Comparison of ENCODE assay signal across 8 cellular contexts in the genomic region with DNA sequence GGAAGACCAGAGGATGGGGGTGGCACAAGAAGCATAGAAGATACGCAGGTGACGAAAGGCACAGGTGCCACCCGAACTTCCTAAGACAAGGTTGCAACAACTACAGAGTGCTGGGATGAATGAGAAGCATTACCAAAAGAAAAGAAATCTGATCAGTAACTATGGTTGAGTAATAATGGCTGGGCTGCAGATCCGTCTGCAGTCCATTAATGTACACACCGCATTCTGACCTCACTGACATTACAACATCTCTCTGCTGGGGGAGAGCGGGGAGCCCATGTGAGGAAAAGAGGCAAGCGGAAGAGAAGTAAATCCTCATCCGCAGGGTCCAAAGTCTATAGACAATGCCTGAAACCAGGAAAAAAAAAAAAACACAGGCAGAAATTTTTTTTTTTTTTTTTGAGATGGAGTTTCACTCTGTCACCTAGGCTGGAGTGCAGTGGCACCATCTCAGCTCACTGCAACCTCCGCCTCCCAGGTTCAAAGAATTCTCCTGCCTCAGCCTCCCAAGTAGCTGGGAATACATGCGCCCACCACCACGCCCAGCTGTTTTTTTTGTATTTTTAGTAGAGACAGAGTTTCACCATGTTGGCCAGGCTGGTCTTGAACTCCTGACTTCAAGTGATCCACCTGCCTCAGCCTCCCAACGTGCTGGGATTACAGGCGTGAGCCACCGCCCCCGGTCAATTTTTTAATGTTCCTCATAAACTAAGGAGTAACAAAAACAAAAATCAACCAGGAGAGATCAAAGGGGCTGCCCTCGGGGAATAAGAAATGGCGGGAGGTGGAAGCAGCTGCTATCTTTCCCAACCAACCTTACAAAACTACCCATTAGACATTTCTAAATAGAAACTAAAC. TPM values are rescaled to one million over a fixed set of nuclear protein-coding genes. Genes with fewer than 3 reads are reported as not detected.
DNase-seq lines count a peak whose midpoint lies in the region; ATAC-seq and TF ChIP-seq lines count a peak whose summit lies in the region.
"Not testable (repeated sequence)": the region's sequence is repeated elsewhere in the genome, so short reads cannot be mapped to it uniquely, and the experiment has no call there.

No MANE protein-coding gene starts in this region.

- peak overlapping the region; percentile 65 for H3K4me3 Mint-ChIP-seq in Caco-2 (ENCODE audit: unreplicated experiment)
- peak overlapping the region; percentile 81 for H3K4me3 Mint-ChIP-seq in activated T-helper 1 cell treated with anti-CD3 and anti-CD28 coated beads, Interleukin-12 subunit alpha, Interleukin-12 subunit beta, Interleukin-2, Interleukin-4 antibody, amounts not matched to agents 30 ng/mL and 10 ng/mL and 1 ng/mL, durations not matched to agents 14 hours and 24 hours and 36 hours
- peak overlapping the region; percentile 84 to 85 for H3K4me3 Mint-ChIP-seq in effector memory CD8-positive, alpha-beta T cell

- H3K4me1 Mint-ChIP-seq in Caco-2 (ENCODE audit: low read depth, unreplicated experiment) = peaks cover 82% of the 10 kb centered on the region
- H3K4me1 Mint-ChIP-seq in activated T-helper 1 cell treated with anti-CD3 and anti-CD28 coated beads, Interleukin-12 subunit alpha, Interleukin-12 subunit beta, Interleukin-2, Interleukin-4 antibody, amounts not matched to agents 30 ng/mL and 10 ng/mL and 1 ng/mL, durations not matched to agents 14 hours and 24 hours and 36 hours (ENCODE audit: low read depth) = peaks cover 100% of the 10 kb centered on the region
- H3K4me1 Mint-ChIP-seq in effector memory CD8-positive, alpha-beta T cell (ENCODE audit: low read depth in 2 of 2) = peaks cover 80 to 84% of the 10 kb centered on the region in 2 donors

- H3K36me3 Mint-ChIP-seq in Caco-2 (ENCODE audit: insufficient read depth, unreplicated experiment) = peaks cover 95% of the 10 kb centered on the region
- H3K36me3 Mint-ChIP-seq in activated T-helper 1 cell treated with anti-CD3 and anti-CD28 coated beads, Interleukin-12 subunit alpha, Interleukin-12 subunit beta, Interleukin-2, Interleukin-4 antibody, amounts not matched to agents 30 ng/mL and 10 ng/mL and 1 ng/mL, durations not matched to agents 14 hours and 24 hours and 36 hours (ENCODE audit: low read depth) = peaks cover 27% of the 10 kb centered on the region
- peaks cover 29% of the 10 kb centered on the region for H3K36me3 Mint-ChIP-seq in effector memory CD8-positive, alpha-beta T cell (ENCODE audit: insufficient read depth)

- POLR2A ChIA-PET in Caco-2 (lab: Charles Lee) = interaction anchor here (0.6 to 0.7 kb wide), 3 partner anchors 8 to 85 kb away, joined by 3 to 9 read pairs (median 6); no protein-coding TSS in a partner anchor

- BruUV-seq in Caco-2 (replicated peaks; lab: Mats Ljungman, UMichigan) = not testable (repeated sequence)

- ATAC-seq in effector memory CD8-positive, alpha-beta T cell (replicated peaks) = not testable (repeated sequence)

- H3K9me3 ChIP-seq in Caco-2; osteoblast (ENCODE audit: low read depth, low read length); tibial artery: not testable (repeated sequence)

- TF ChIP-seq CTCF in Caco-2 (IDR thresholded peaks at IDR 0.05; ENCODE audit: insufficient read depth in 1 of 2, low read depth in 1 of 2, low read length in 1 of 2, severe bottlenecking in 1 of 2, unreplicated experiment in 1 of 2); osteoblast (IDR thresholded peaks at IDR 0.05; ENCODE audit: extremely low read depth, low read depth, low read length); tibial artery (IDR thresholded peaks at IDR 0.05): not testable (repeated sequence)

- H3K4me2 ChIP-seq in osteoblast (ENCODE audit: insufficient read depth, low read length) = peak overlapping the region; percentile 83

- H3K4me1 ChIP-seq in Caco-2 (peaks cover 87% of the 10 kb centered on the region), osteoblast (ENCODE audit: insufficient read depth, low read length) (peaks cover 62% of the 10 kb centered on the region), tibial artery (peaks cover 0 to 84% (median 62%) of the 10 kb centered on the region in 4 donors)

- H3K4me3 ChIP-seq in Caco-2 (ENCODE audit: low read depth, low read length); osteoblast (ENCODE audit: insufficient read depth, low read length); tibial artery: not testable (repeated sequence)

- H4K20me1 ChIP-seq in osteoblast (ENCODE audit: insufficient read depth, low read length) = peaks cover 62% of the 10 kb centered on the region

- intact Hi-C loops in Caco-2 (cut with micrococcal nuclease; ENCODE audit: unreplicated experiment) (loop anchor here (1.0 to 10.0 kb wide), 2 partner anchors 81 to 205 kb away; no protein-coding TSS in a partner anchor), tibial artery (cut with DNase I; ENCODE audit: low total_unique reads) (loop anchor here (5.0 kb wide), 1 partner anchor 72 kb away; no protein-coding TSS in a partner anchor)
- intact Hi-C loops in activated T-helper 1 cell treated with anti-CD3 and anti-CD28 coated beads, Interleukin-12 subunit alpha, Interleukin-12 subunit beta, Interleukin-2, Interleukin-4 antibody, amounts not matched to agents 30 ng/mL and 10 ng/mL and 1 ng/mL, durations not matched to agents 14 hours and 24 hours and 36 hours (cut with micrococcal nuclease) = loop anchor here (5.0 to 10.0 kb wide), 9 partner anchors 455 to 1345 kb away; a partner anchor contains a TSS

- H3K27me3 Mint-ChIP-seq in Caco-2 (ENCODE audit: insufficient read depth, unreplicated experiment); activated T-helper 1 cell treated with anti-CD3 and anti-CD28 coated beads, Interleukin-12 subunit alpha, Interleukin-12 subunit beta, Interleukin-2, Interleukin-4 antibody, amounts not matched to agents 30 ng/mL and 10 ng/mL and 1 ng/mL, durations not matched to agents 14 hours and 24 hours and 36 hours (ENCODE audit: insufficient read depth); effector memory CD8-positive, alpha-beta T cell: not testable (repeated sequence)

- H2AFZ ChIP-seq in osteoblast (ENCODE audit: low read length) = not testable (repeated sequence)

- not testable (repeated sequence) for H3K9me3 Mint-ChIP-seq in Caco-2 (ENCODE audit: unreplicated experiment); activated T-helper 1 cell treated with anti-CD3 and anti-CD28 coated beads, Interleukin-12 subunit alpha, Interleukin-12 subunit beta, Interleukin-2, Interleukin-4 antibody, amounts not matched to agents 30 ng/mL and 10 ng/mL and 1 ng/mL, durations not matched to agents 14 hours and 24 hours and 36 hours; effector memory CD8-positive, alpha-beta T cell

- H3K27ac ChIP-seq in osteoblast (ENCODE audit: low read depth, low read length) = peak overlapping the region; percentile 75
- H3K27ac ChIP-seq in tibial artery = peak overlapping the region; percentile 49 to 56

- DNase-seq in Caco-2 (peak; percentile 86 to 90), LHCN-M2 (ENCODE audit: low read depth) (peak; percentile 64), SIG-M5 (lab: John Stamatoyannopoulos, UW) (peak; percentile 12), kidney tubule cell (ENCODE audit: low spot score) (peak; percentile 82), osteoblast (ENCODE audit: insufficient read length, low spot score, missing footprints) (peak; percentile 80)
- DNase-seq in activated T-helper 1 cell treated with anti-CD3 and anti-CD28 coated beads, Interleukin-12 subunit alpha, Interleukin-12 subunit beta, Interleukin-2, Interleukin-4 antibody, amounts not matched to agents 30 ng/mL and 10 ng/mL and 1 ng/mL, durations not matched to agents 14 hours and 24 hours and 36 hours (ENCODE audit: low spot score); effector memory CD8-positive, alpha-beta T cell; tibial artery: not testable (repeated sequence)

- H3K27ac Mint-ChIP-seq in Caco-2 (ENCODE audit: unreplicated experiment) = peak overlapping the region; percentile 90
- H3K27ac Mint-ChIP-seq in activated T-helper 1 cell treated with anti-CD3 and anti-CD28 coated beads, Interleukin-12 subunit alpha, Interleukin-12 subunit beta, Interleukin-2, Interleukin-4 antibody, amounts not matched to agents 30 ng/mL and 10 ng/mL and 1 ng/mL, durations not matched to agents 14 hours and 24 hours and 36 hours = peak overlapping the region; percentile 91
- peak overlapping the region; percentile 23 to 95 for H3K27ac Mint-ChIP-seq in effector memory CD8-positive, alpha-beta T cell

- H3K36me3 ChIP-seq in Caco-2 (ENCODE audit: control insufficient read depth, insufficient read depth, low read length); osteoblast (ENCODE audit: insufficient read depth, low read length); tibial artery: not testable (repeated sequence)

- peaks cover 100% of the 10 kb centered on the region for H3K79me2 ChIP-seq in osteoblast (ENCODE audit: insufficient read depth, low read length)

- H3K27me3 ChIP-seq in Caco-2 (replicated peaks; ENCODE audit: control insufficient read depth, insufficient read depth, low read length); osteoblast (ENCODE audit: insufficient read depth, low read length); tibial artery: not testable (repeated sequence)

- CTCF ChIA-PET in Caco-2 (lab: Charles Lee) = interaction anchor here (0.7 to 3.0 kb wide), 2 partner anchors 23 to 84 kb away, joined by 4 to 13 read pairs; no protein-coding TSS in a partner anchor

RNA-seq across cellular contexts. Expression of a gene that starts 7.2 kb away (rescaled TPM):
- total RNA-seq in Caco-2 (2022) (244 and 253 TPM in 2 replicates), LHCN-M2 (2014; rRNA removed) (48.6 and 70.7 TPM in 2 replicates), osteoblast (82.2 and 83.4 TPM in 2 replicates)
- polyA plus RNA-seq in LHCN-M2 (2012) = 34.7 TPM
- 135 and 139 TPM in 2 replicates for total RNA-seq in activated T-helper 1 cell treated with anti-CD3 and anti-CD28 coated beads, Interleukin-12 subunit alpha, Interleukin-12 subunit beta, Interleukin-2, Interleukin-4 antibody, amounts not matched to agents 30 ng/mL and 10 ng/mL and 1 ng/mL, durations not matched to agents 14 hours and 24 hours and 36 hours
